Comparison of ENCODE assay signal across 15 cellular contexts in the genomic region with DNA sequence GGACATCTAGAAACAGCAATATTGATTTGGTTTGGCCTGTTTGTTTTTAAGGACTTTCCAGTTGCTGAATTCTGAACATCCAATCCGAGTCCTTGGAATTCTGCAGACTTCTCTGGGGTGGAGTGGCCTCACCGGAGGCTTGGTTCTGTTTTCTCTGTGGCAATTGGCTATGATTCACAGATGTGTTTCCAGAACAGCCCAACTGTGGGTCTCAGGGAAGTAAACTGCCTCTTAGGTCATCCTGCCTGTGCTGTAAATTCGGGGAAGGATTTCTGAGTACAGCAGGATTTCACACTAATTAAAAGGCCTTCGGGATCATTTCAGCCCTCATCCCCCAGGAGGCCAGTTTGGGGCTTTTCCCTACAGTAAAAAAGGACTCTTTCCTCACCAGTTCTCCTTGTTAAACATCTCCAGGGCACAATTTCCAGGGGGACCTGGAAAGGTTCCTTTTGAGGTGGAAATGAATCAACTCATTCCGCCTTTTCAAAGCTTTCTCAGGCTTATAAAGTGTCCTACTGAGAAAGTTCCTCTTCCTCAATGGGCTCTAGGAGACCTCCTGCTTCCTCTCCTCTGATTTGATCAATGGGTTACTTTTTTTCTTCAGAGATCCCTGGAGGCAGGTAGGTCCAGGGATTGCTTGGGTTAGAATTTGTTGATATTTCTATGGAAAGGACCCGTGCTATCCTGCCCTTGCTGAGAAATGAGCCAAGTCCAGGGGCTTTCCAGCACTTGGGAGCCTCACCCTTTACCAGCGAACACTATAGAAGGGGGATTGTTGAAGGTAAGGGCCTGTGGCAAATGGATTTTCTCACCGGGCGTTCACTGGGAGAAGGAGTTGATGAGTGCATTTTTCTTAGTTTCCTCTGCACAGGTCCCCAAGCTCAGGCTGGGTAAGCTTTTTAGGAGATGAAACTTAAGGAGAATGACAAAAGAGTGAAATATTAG.
DNase-seq lines count a peak whose midpoint lies in the region; ATAC-seq and TF ChIP-seq lines count a peak whose summit lies in the region.
"Had no signal": no experiment of that assay in that cellular context is flagged by ENCODE, and none has a peak within 500 bp of the region (broad histone marks: within the 10 kb centered on the region; RNA-seq: fewer than 3 reads in every experiment).

No MANE protein-coding gene starts in this region.

- no peak for TF ChIP-seq CTCF in AG09309 (IDR thresholded peaks at IDR 0.05; ENCODE audit: control insufficient read depth, insufficient read depth, low read depth, low read length, missing control alignments)
- TF ChIP-seq CTCF in fibroblast of lung (conservative IDR thresholded peaks at IDR 0.05 in 1 of 2, IDR thresholded peaks at IDR 0.05 in 1 of 2; ENCODE audit: low read depth in 1 of 2, low read length in 2 of 2), result no peak

- H3K56ac ChIP-seq in mesendoderm (ENCODE audit: low read length), result no peak overlapping the region

- H3K18ac ChIP-seq in mesendoderm (ENCODE audit: low read length), result no peak overlapping the region

- H3K4ac ChIP-seq in mesendoderm (ENCODE audit: low read depth, low read length), result no peak overlapping the region

- H3K4me3 ChIP-seq in AG09309 (ENCODE audit: control insufficient read depth, low read depth, low read length) (no peak overlapping the region), HUES64 (ENCODE audit: low read length) (no peak overlapping the region), fibroblast of lung (replicated peaks in 1 of 4; ENCODE audit: control extremely low read depth in 1 of 4, insufficient read depth in 1 of 4, low read depth in 3 of 4, low read length in 4 of 4) (no peak overlapping the region), mesendoderm (ENCODE audit: low read length) (no peak overlapping the region)
- H3K4me3 ChIP-seq: vagina had no signal

- H3K36me3 ChIP-seq in HUES64 (ENCODE audit: insufficient read depth, low read length), result no peaks in the 10 kb centered on the region
- no peaks in the 10 kb centered on the region for H3K36me3 ChIP-seq in fibroblast of lung (ENCODE audit: control insufficient read depth, insufficient read depth, low read length)
- no peaks in the 10 kb centered on the region for H3K36me3 ChIP-seq in mesendoderm (ENCODE audit: control insufficient read depth, insufficient read depth, low read length)
- H3K36me3 ChIP-seq: vagina had no signal

- H4K8ac ChIP-seq in mesendoderm (ENCODE audit: low read depth, low read length), result no peak overlapping the region

- H3K27me3 ChIP-seq in HUES64 (ENCODE audit: insufficient read depth, low read length) (0 out of 2 replicates have a peak, but pooled peaks cover 3% of the 10 kb centered on the region), fibroblast of lung (ENCODE audit: control insufficient read depth, insufficient read depth, low read length) (no peaks in the 10 kb centered on the region), mesendoderm (ENCODE audit: insufficient read depth, low read length, poor library complexity) (no peaks in the 10 kb centered on the region)
- H3K27me3 ChIP-seq: vagina had no signal

- H3K9ac ChIP-seq in HUES64 (ENCODE audit: low read depth, low read length) (no peak overlapping the region), fibroblast of lung (ENCODE audit: insufficient read depth, low read length) (no peak overlapping the region), mesendoderm (ENCODE audit: low read length) (no peak overlapping the region)

- H3K27ac ChIP-seq in HUES64 (ENCODE audit: low read depth, low read length) (peak overlapping the region; percentile 78), fibroblast of lung (ENCODE audit: insufficient read depth, low read length) (no peak overlapping the region), mesendoderm (ENCODE audit: low read depth, low read length) (peak overlapping the region; percentile 19)
- H3K27ac ChIP-seq: vagina had no signal

- no peaks in the 10 kb centered on the region for H3K79me1 ChIP-seq in mesendoderm (ENCODE audit: low read length)

- H2BK15ac ChIP-seq in mesendoderm (replicated peaks; ENCODE audit: low read depth), result no peak overlapping the region

- DNase-seq in AG09309 (ENCODE audit: low read depth) (peak; percentile 68), fibroblast of lung (ENCODE audit: low read depth in 2 of 2) (peak; percentile 39 to 53), mesendoderm (peak; percentile 55), SW480 (ENCODE audit: low spot score) (no peak)
- DNase-seq: activated B cell treated with CpG ODN at 0.5 μM for 24 hours; activated T-cell treated with anti-CD3 and anti-CD28 coated beads, Interleukin-2, amount 50 U/mL, for 4 hours; anterior cingulate cortex; DMS153; NCI-H146; stimulated activated CD4-positive, alpha-beta T cell treated with anti-CD3 and anti-CD28 coated beads, Interleukin-15, amount 100 ng/mL, for 24 hours had no signal

- H2BK5ac ChIP-seq in mesendoderm (ENCODE audit: low read length), result no peak overlapping the region

- no peaks in the 10 kb centered on the region for H4K20me1 ChIP-seq in fibroblast of lung (ENCODE audit: control insufficient read depth, extremely low read depth, insufficient read depth, low read length)

- no peak overlapping the region for H3K23ac ChIP-seq in mesendoderm (ENCODE audit: low read length)

- 37% methylated on average over 9 of the region's 9 CpGs for WGBS in HUES64
- no CpG with 5 or more reads among the region's 9 CpGs for WGBS in mesendoderm (ENCODE audit: extremely low coverage, insufficient coverage, low lambda C conversion rate)

- ATAC-seq in GM18907 (IDR thresholded peaks at IDR 0.05; ENCODE audit: unreplicated experiment) (no peak), HG03097 (IDR thresholded peaks at IDR 0.05; ENCODE audit: low FRiP score, unreplicated experiment) (no peak), GM19467 (IDR thresholded peaks at IDR 0.05; ENCODE audit: unreplicated experiment) (no peak)
- ATAC-seq: activated T-cell treated with anti-CD3 and anti-CD28 coated beads, Interleukin-2, amount 50 U/mL, for 4 hours had no signal

- no peaks in the 10 kb centered on the region for H3K79me2 ChIP-seq in fibroblast of lung (ENCODE audit: control insufficient read depth, insufficient read depth, low read length)
- no peaks in the 10 kb centered on the region for H3K79me2 ChIP-seq in mesendoderm (ENCODE audit: control insufficient read depth, insufficient read depth, low read length)

- H4K5ac ChIP-seq in mesendoderm (ENCODE audit: low read length), result no peak overlapping the region

- peaks cover 40% of the 10 kb centered on the region for H3K4me1 ChIP-seq in HUES64 (ENCODE audit: insufficient read depth, low read length)
- H3K4me1 ChIP-seq in fibroblast of lung (ENCODE audit: control insufficient read depth, extremely low read depth, insufficient read depth, low read length), result no peaks in the 10 kb centered on the region
- H3K4me1 ChIP-seq in mesendoderm (ENCODE audit: control insufficient read depth, low read depth, low read length), result peaks cover 9% of the 10 kb centered on the region
- H3K4me1 ChIP-seq: vagina had no signal

- H3K9me3 ChIP-seq in HUES64 (ENCODE audit: insufficient read depth, low read depth, low read length) (no peaks in the 10 kb centered on the region), fibroblast of lung (ENCODE audit: control insufficient read depth, insufficient read depth, low read depth, low read length) (no peaks in the 10 kb centered on the region)
- H3K9me3 ChIP-seq: vagina had no signal

- H2AFZ ChIP-seq in fibroblast of lung (ENCODE audit: low read length), result no peak overlapping the region

- no peak overlapping the region for H2BK120ac ChIP-seq in mesendoderm (ENCODE audit: low read depth, low read length)

- no peak overlapping the region for H3K4me2 ChIP-seq in fibroblast of lung (ENCODE audit: extremely low read depth, insufficient read depth, low read length)
- H3K4me2 ChIP-seq in mesendoderm (ENCODE audit: low read length), result no peak overlapping the region

- no peak overlapping the region for H2AK5ac ChIP-seq in mesendoderm (ENCODE audit: low read length)
